23 cellular contexts compared by ENCODE assay signal in the genomic region with DNA sequence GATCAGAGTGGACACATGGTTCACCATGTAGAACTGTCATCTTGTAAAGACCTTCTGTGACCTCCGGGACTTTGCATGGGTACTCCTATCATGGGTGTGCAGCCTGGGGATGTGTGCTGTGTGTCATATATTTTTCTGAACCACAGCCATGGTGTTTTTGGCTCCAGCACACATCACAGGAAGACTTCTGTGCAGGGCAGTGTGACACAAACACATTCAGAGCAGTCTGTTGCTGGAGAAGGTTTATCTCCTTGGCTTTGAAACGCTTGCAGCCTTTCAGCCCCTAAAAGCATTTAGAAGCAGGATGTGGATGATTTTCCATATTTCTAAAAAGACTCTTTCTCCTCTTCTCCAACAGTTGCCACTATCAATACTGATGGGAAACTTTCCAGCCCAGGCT.
"Had no signal": no experiment of that assay in that cellular context is flagged by ENCODE, and none has a peak within 500 bp of the region (broad histone marks: within the 10 kb centered on the region; RNA-seq: fewer than 3 reads in every experiment).

No MANE protein-coding gene starts in this region.

- DNase-seq: naive thymus-derived CD4-positive, alpha-beta T cell; natural killer cell; occipital lobe; ovary; posterior cingulate gyrus; right lobe of liver; sigmoid colon; small intestine; stimulated activated CD4-positive, alpha-beta T cell treated with anti-CD3 and anti-CD28 coated beads, Interleukin-15, amount 100 ng/mL, for 24 hours; stimulated activated CD4-positive, alpha-beta T cell treated with anti-CD3 and anti-CD28 coated beads, Interleukin-2, amount 100 ng/mL, for 24 hours; stimulated activated CD4-positive, alpha-beta T cell treated with anti-CD3 and anti-CD28 coated beads, Interleukin-2, amount 100 ng/mL, for 48 hours; stimulated activated CD4-positive, alpha-beta T cell treated with anti-CD3 and anti-CD28 coated beads, Interleukin-4, amount 100 ng/mL, for 24 hours; stimulated activated naive B cell treated with anti-CD40 and anti-IgM and Interleukin-4, amounts not matched to agents 10 μg/mL and 1 μg/mL and 100 μg/mL, for 72 hours; stimulated activated naive CD4-positive, alpha-beta T cell treated with Interleukin-2 at 50 U/mL for 16 hours; thyroid gland; upper lobe of left lung; uterus had no signal

- H3K27ac ChIP-seq: neural progenitor cell, ovary, parathyroid adenoma, psoas muscle, right lobe of liver, sigmoid colon, thoracic aorta, thyroid gland, tibial nerve, upper lobe of left lung, uterus had no signal

- ATAC-seq: naive thymus-derived CD4-positive, alpha-beta T cell; natural killer cell; stimulated activated effector memory CD8-positive, alpha-beta T cell treated with anti-CD3 and anti-CD28 coated beads, Interleukin-12 subunit alpha, Interleukin-12 subunit beta, amount 100 ng/mL, for 72 hours; stimulated activated naive B cell treated with anti-CD40 and anti-IgM and Interleukin-4, amounts not matched to agents 10 μg/mL and 1 μg/mL and 100 μg/mL, for 72 hours had no signal
